Comparison of ENCODE assay signal across 1 cellular context in the genomic region with DNA sequence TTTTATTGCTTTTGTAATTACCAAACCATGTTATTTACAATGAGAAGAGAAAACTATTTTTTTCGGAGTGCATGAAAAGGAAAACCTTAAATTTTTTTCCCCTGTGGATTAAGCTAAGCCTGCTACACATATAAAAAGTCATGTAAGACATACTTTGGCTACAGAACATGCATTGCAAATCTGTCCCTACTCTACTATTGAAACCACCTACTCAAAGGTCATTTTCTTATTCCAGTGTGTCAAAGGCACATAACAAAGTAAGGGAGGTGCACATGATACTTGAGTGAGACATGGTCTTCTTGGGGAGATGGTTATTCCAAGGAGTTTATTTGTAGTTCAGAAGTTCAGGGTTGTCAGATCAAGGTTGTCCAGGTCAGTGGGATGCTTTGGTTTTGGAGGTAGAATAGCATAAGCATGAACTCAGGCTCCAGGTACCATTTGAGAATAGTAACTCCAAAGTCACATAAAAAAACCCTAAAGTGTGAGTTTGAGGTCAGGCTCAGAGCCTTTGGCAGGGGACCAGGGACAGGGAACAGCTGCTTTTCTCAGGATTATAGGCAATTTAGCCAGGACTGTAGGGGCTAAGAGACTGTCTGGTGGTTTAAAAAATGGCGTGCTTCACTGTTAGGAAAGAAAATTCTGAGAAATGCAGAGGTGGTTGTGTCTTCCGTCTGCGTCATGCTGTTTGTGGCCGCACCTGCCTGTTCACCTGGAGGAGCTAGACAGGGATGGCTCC.
TF ChIP-seq lines count a peak whose summit lies in the region.

No MANE protein-coding gene starts in this region.

TF ChIP-seq in HEK293, 187 proteins besides CTCF, POLR2A, EP300 and RAD21 (continued from another document):
- TF ChIP-seq, protein P1, sequence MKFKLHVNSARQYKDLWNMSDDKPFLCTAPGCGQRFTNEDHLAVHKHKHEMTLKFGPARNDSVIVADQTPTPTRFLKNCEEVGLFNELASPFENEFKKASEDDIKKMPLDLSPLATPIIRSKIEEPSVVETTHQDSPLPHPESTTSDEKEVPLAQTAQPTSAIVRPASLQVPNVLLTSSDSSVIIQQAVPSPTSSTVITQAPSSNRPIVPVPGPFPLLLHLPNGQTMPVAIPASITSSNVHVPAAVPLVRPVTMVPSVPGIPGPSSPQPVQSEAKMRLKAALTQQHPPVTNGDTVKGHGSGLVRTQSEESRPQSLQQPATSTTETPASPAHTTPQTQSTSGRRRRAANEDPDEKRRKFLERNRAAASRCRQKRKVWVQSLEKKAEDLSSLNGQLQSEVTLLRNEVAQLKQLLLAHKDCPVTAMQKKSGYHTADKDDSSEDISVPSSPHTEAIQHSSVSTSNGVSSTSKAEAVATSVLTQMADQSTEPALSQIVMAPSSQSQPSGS (tag by site-specific recombination; IDR thresholded peaks at IDR 0.05; ENCODE audit: low read depth), result no peak
- TF ChIP-seq ZNF544 (tag by site-specific recombination; IDR thresholded peaks at IDR 0.05), result no peak
- TF ChIP-seq ZNF23 (tag by site-specific recombination; IDR thresholded peaks at IDR 0.05; ENCODE audit: borderline replicate concordance), result no peak
TF ChIP-seq in HEK293: peak in this region for 1.
